In the genomic region with DNA sequence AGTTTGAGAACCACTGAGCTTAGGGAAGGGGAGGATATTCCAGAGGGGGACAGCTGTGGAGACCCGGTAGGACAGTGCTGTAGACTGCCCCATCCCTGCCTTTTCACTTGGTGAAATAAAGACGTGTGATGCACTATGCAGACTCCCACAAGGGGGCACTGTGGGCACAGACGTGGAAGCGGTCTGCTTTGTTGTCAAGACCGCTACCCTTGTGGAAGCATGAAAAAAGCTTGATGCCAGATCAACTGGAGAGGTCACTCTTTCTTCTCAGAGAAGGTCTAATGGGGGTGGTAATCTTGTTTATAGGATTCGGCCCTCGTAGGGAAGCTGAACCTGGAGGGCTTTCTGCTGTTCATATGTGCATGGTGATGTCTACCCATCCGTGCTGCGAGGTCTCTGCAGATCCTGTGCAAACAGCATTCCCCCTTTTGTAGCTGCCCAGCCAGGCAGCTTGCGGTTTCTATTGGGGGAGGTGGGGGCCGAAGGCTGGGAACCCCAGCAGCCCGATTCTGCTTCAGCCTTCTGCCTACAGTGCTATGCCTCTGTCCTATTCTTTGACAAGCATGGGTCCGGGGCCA, we compare ENCODE assay signal across 9 cellular contexts. TPM values are rescaled to one million over a fixed set of nuclear protein-coding genes. Genes with fewer than 3 reads are reported as not detected.
A peak's percentile ranks its signal among the peaks of the same experiment; 100 is the strongest.
DNase-seq lines count a peak whose midpoint lies in the region; ATAC-seq, FAIRE-seq and TF ChIP-seq lines count a peak whose summit lies in the region.
"Had no signal": no experiment of that assay in that cellular context is flagged by ENCODE, and none has a peak within 500 bp of the region (broad histone marks: within the 10 kb centered on the region; RNA-seq: fewer than 3 reads in every experiment).

No MANE protein-coding gene starts in this region.

- dilution Hi-C loops in keratinocyte (cut with MboI; ENCODE audit: extremely low pct_ligation_motif_present, low sequenced_read_pairs), result no loop called here

- no peak overlapping the region for H3K27ac Mint-ChIP-seq in WTC11

- peaks cover 10% of the 10 kb centered on the region for H4K20me1 ChIP-seq in keratinocyte (ENCODE audit: control insufficient read depth, extremely low read depth, insufficient read depth, low read length)

- no peaks in the 10 kb centered on the region for H3K79me2 ChIP-seq in keratinocyte (ENCODE audit: control insufficient read depth, insufficient read depth, low read length)

- peaks cover under 1% of the 10 kb centered on the region for H3K9me1 ChIP-seq in keratinocyte (ENCODE audit: control insufficient read depth, extremely low read depth, insufficient read depth, low read length)

- H3K36me3 ChIP-seq in breast epithelium (no peaks in the 10 kb centered on the region), keratinocyte (ENCODE audit: control insufficient read depth in 2 of 2, extremely low read depth in 1 of 2, insufficient read depth in 2 of 2, low read length in 2 of 2) (peaks cover 3 to 5% of the 10 kb centered on the region in 2 experiments)

- CTCF ChIA-PET in WTC11 (lab: Charles Lee), result interaction anchor here (0.6 to 4.1 kb wide), 81 partner anchors 8 to 1189 kb away, joined by 3 to 39 read pairs (median 4); partner anchors contain the start of genes POLR3A and RPS24

- H3K9ac ChIP-seq in keratinocyte (ENCODE audit: control insufficient read depth, extremely low read depth, insufficient read depth, low read length), result no peak overlapping the region

- no peak overlapping the region for H3K4me3 Mint-ChIP-seq in WTC11

- intact Hi-C loops in breast epithelium (cut with DNase I; ENCODE audit: low total_unique reads), result loop anchor here (10.0 kb wide), 1 partner anchor 1137 kb away; no protein-coding TSS in a partner anchor

- H3K9me3 Mint-ChIP-seq in WTC11, result no peaks in the 10 kb centered on the region

- DNase-seq in ELF-1 (ENCODE audit: low read depth, low spot score), result peak; percentile 92
- DNase-seq in NCI-H2171 (lab: John Stamatoyannopoulos, UW), result peak; percentile 56
- peak; percentile 97 for DNase-seq in WTC11 (ENCODE audit: low spot score)
- DNase-seq in breast epithelium (ENCODE audit: low spot score in 2 of 2), result peak; percentile 73 to 91
- peak; percentile 54 for DNase-seq in keratinocyte (ENCODE audit: low read depth, low spot score)
- peak; percentile 69 to 78 for DNase-seq in stimulated activated CD4-positive, alpha-beta T cell treated with anti-CD3 and anti-CD28 coated beads, Interleukin-1b, Interleukin-23, amount 100 ng/mL, for 4 hours (ENCODE audit: low read depth in 2 of 2)
- no peak for DNase-seq in cortex of kidney (lab: John Stamatoyannopoulos, UW)

- TF ChIP-seq CTCF in WTC11 (IDR thresholded peaks at IDR 0.05) (peak; percentile 92), breast epithelium (IDR thresholded peaks at IDR 0.05) (peak; percentile 62 to 93 (median 91)), keratinocyte (optimal IDR thresholded peaks at IDR 0.05 in 1 of 3, IDR thresholded peaks at IDR 0.05 in 1 of 3, conservative IDR thresholded peaks at IDR 0.05 in 1 of 3; ENCODE audit: extremely low read depth in 1 of 3, insufficient read depth in 2 of 3, low read length in 3 of 3) (peak; percentile 88 to 96 (median 94))

- TF ChIP-seq POLR2A in breast epithelium (IDR thresholded peaks at IDR 0.05), result no peak

- no peak overlapping the region for H3K27ac ChIP-seq in breast epithelium
- H3K27ac ChIP-seq in keratinocyte (ENCODE audit: control insufficient read depth, insufficient read depth, low read length), result no peak overlapping the region

- H2AFZ ChIP-seq in keratinocyte (ENCODE audit: control insufficient read depth, low read length), result no peak overlapping the region

- no peaks in the 10 kb centered on the region for H3K4me1 ChIP-seq in breast epithelium
- H3K4me1 ChIP-seq in keratinocyte (ENCODE audit: control insufficient read depth, extremely low read depth, insufficient read depth, low read length), result peaks cover 9% of the 10 kb centered on the region

- H3K27me3 Mint-ChIP-seq in WTC11 (ENCODE audit: low read depth), result no peaks in the 10 kb centered on the region

- H3K27me3 ChIP-seq in breast epithelium, result no peaks in the 10 kb centered on the region
- H3K27me3 ChIP-seq in keratinocyte (ENCODE audit: control insufficient read depth, extremely low read depth, insufficient read depth, low read length), result no peaks in the 10 kb centered on the region

- no peak overlapping the region for H3K4me2 ChIP-seq in keratinocyte (ENCODE audit: control insufficient read depth, extremely low read depth, insufficient read depth, low read depth, low read length)

- H3K4me1 Mint-ChIP-seq in WTC11, result peaks cover 33% of the 10 kb centered on the region

- H3K9me3 ChIP-seq in breast epithelium, result no peaks in the 10 kb centered on the region
- no peaks in the 10 kb centered on the region for H3K9me3 ChIP-seq in keratinocyte (ENCODE audit: control insufficient read depth, low read depth, low read length)

- ATAC-seq in HG02759 (IDR thresholded peaks at IDR 0.05; ENCODE audit: unreplicated experiment) (peak; percentile 59), WTC11 (peak; percentile 65)

- peaks cover 9% of the 10 kb centered on the region for H3K36me3 Mint-ChIP-seq in WTC11

- POLR2A ChIA-PET in WTC11 (lab: Charles Lee), result interaction anchor here (1.0 to 1.3 kb wide), 2 partner anchors 115 to 117 kb away, joined by 3 to 4 read pairs; no protein-coding TSS in a partner anchor

- FAIRE-seq in keratinocyte (lab: Jason Lieb, UNC), result peak; percentile 77
- FAIRE-seq: islet of Langerhans had no signal

- no peak overlapping the region for H3K4me3 ChIP-seq in breast epithelium
- no peak overlapping the region for H3K4me3 ChIP-seq in keratinocyte (ENCODE audit: control insufficient read depth in 2 of 3, extremely low read depth in 1 of 3, insufficient read depth in 2 of 3, low read depth in 1 of 3, low read length in 3 of 3)

TF ChIP-seq in WTC11, 78 proteins besides CTCF, POLR2A, EP300 and RAD21:
- TF ChIP-seq CREM (CRISPR knock-in tag; IDR thresholded peaks at IDR 0.05) (peak; percentile 32; the same call in 1 of the 2 replicates), CDX4 (CRISPR knock-in tag; IDR thresholded peaks at IDR 0.05; ENCODE audit: borderline replicate concordance) (no peak), TEAD1 (CRISPR knock-in tag; IDR thresholded peaks at IDR 0.05) (0 out of 2 replicates have a peak, but pooled peaks have one; percentile 22), GTF2I (CRISPR knock-in tag; conservative IDR thresholded peaks at IDR 0.05) (no peak), ZSCAN18 (CRISPR knock-in tag; IDR thresholded peaks at IDR 0.05) (no peak)

RNA-seq across cellular contexts. Expression of gene RPS24, which starts 13.7 kb away (rescaled TPM):
- total RNA-seq in WTC11 (2021), result 1,819 to 2,002 TPM (median 1,916 TPM) in 3 replicates
- total RNA-seq in breast epithelium, result 1,000 to 10,000 TPM; 2,814 to 3,927 (median 3,251) TPM
- 3,337 to 5,180 TPM (median 3,738 TPM) in 3 replicates for polyA plus RNA-seq in keratinocyte
- polyA plus RNA-seq in keratinocyte (2011; ENCODE audit: low read depth), result 4,182 TPM
- 5,378 and 8,384 TPM in 2 replicates for polyA plus RNA-seq in keratinocyte (2011; cell fraction: cytosol; rRNA removed)
- polyA plus RNA-seq in keratinocyte (2011; cell fraction: nucleus; rRNA removed), result 1,294 and 1,616 TPM in 2 replicates
- 2,864 and 3,442 TPM in 2 replicates for polyA plus RNA-seq in keratinocyte (2012; ENCODE audit: low replicate concordance)
- polyA minus RNA-seq in keratinocyte, result 292 to 1,305 TPM (median 954 TPM) in 3 replicates
- polyA minus RNA-seq in keratinocyte (2011; cell fraction: cytosol; rRNA and poly(A)+ RNA removed), result 756 TPM
- polyA minus RNA-seq in keratinocyte (2011; cell fraction: nucleus; rRNA and poly(A)+ RNA removed), result 144 and 255 TPM in 2 replicates

RNA-seq across cellular contexts. Expression of gene POLR3A, which starts 18.1 kb away (rescaled TPM):
- total RNA-seq in WTC11 (2021) (27.5 to 32.2 TPM (median 27.9 TPM) in 3 replicates), breast epithelium (10 to 100 TPM; 10.1 to 17.9 (median 13.4) TPM)
- 15.2 to 18.3 TPM (median 15.5 TPM) in 3 replicates for polyA plus RNA-seq in keratinocyte
- 5.4 TPM for polyA plus RNA-seq in keratinocyte (2011; ENCODE audit: low read depth)
- 9.0 and 11.2 TPM in 2 replicates for polyA plus RNA-seq in keratinocyte (2011; cell fraction: cytosol; rRNA removed)
- 32.8 and 35.7 TPM in 2 replicates for polyA plus RNA-seq in keratinocyte (2011; cell fraction: nucleus; rRNA removed)
- polyA plus RNA-seq in keratinocyte (2012; ENCODE audit: low replicate concordance), result 7.7 and 15.1 TPM in 2 replicates
- polyA minus RNA-seq in keratinocyte, result 18.2 to 38.2 TPM (median 34.2 TPM) in 3 replicates
- polyA minus RNA-seq in keratinocyte (2011; cell fraction: cytosol; rRNA and poly(A)+ RNA removed), result 22.4 TPM
- 49.5 and 72.4 TPM in 2 replicates for polyA minus RNA-seq in keratinocyte (2011; cell fraction: nucleus; rRNA and poly(A)+ RNA removed)
